ENCODE assay signal across 13 cellular contexts in genomic region chr11:628056-628455, GRCh38. TPM values are rescaled to one million over a fixed set of nuclear protein-coding genes. Genes with fewer than 3 reads are reported as not detected.
DNase-seq lines count a peak whose midpoint lies in the region; ATAC-seq and TF ChIP-seq lines count a peak whose summit lies in the region.
"Had no signal": no experiment of that assay in that cellular context is flagged by ENCODE, and none has a peak within 500 bp of the region (broad histone marks: within the 10 kb centered on the region; RNA-seq: fewer than 3 reads in every experiment).

No MANE protein-coding gene starts in this region.

- peaks cover 2% of the 10 kb centered on the region for H3K36me3 Mint-ChIP-seq in activated naive CD8-positive, alpha-beta T cell treated with anti-CD3 and anti-CD28 coated beads, Interleukin-2, amount 10 ng/mL, durations not matched to agents 7 days and 5 days
- peaks cover 5% of the 10 kb centered on the region for H3K36me3 Mint-ChIP-seq in natural killer cell treated with Interleukin-12 subunit alpha and Interleukin-12 subunit beta and Interleukin-15 and Interleukin-18, amount 100 ng/mL, for 72 hours

- CTCF ChIA-PET in IMR-90 (lab: Yijun Ruan, JAX), result no interaction called here

- BruUV-seq in IMR-90 (replicated peaks; lab: Mats Ljungman, UMichigan), result no TSS peak

- H3K36me3 ChIP-seq in BLaER1 (no peaks in the 10 kb centered on the region), IMR-90 (ENCODE audit: control insufficient read depth, insufficient read depth, low read length) (no peaks in the 10 kb centered on the region; the same call in none of the 2 replicates)

- 89% methylated on average over 21 of the region's 31 CpGs; no CpG with 5 or more reads in 1 of the 2 experiments for WGBS in IMR-90 (ENCODE audit: extremely low coverage in 2 of 2, insufficient read length in 1 of 2), 2 experiments

- H2AK9ac ChIP-seq in IMR-90 (replicated peaks; ENCODE audit: low read depth, low read length, poor library complexity), result peak overlapping the region; percentile 4

- no peak overlapping the region for H2BK120ac ChIP-seq in IMR-90 (ENCODE audit: low read depth, low read length)

- peak overlapping the region; percentile 59 for H3K4me3 ChIP-seq in BLaER1
- H3K4me3 ChIP-seq in IMR-90 (ENCODE audit: insufficient read depth, low read depth, low read length), result no peak overlapping the region
- H3K4me3 ChIP-seq: sigmoid colon had no signal

- H3K4me2 ChIP-seq in BLaER1 (peak overlapping the region; percentile 80), IMR-90 (ENCODE audit: low read depth, low read length) (no peak overlapping the region)

- H3K9me3 ChIP-seq in BLaER1 (peaks cover 5% of the 10 kb centered on the region; the same call in 1 of the 2 replicates), IMR-90 (ENCODE audit: control insufficient read depth, insufficient read depth, low read length) (no peaks in the 10 kb centered on the region)
- H3K9me3 ChIP-seq: sigmoid colon had no signal

- H2BK15ac ChIP-seq in IMR-90 (ENCODE audit: low read depth, low read length), result no peak overlapping the region

- H4K20me1 ChIP-seq in BLaER1 (peaks cover 60% of the 10 kb centered on the region), IMR-90 (ENCODE audit: insufficient read depth, low read length) (peaks cover 6% of the 10 kb centered on the region; the same call in 1 of the 2 replicates)

- intact Hi-C loops in IMR-90 (cut with micrococcal nuclease), result no loop called here

- no peak for DNase-seq in IMR-90
- peak; percentile 35 for DNase-seq in activated naive CD8-positive, alpha-beta T cell treated with anti-CD3 and anti-CD28 coated beads, Interleukin-2, amount 10 ng/mL, durations not matched to agents 7 days and 5 days
- DNase-seq in natural killer cell treated with Interleukin-12 subunit alpha and Interleukin-12 subunit beta and Interleukin-15 and Interleukin-18, amount 100 ng/mL, for 72 hours (ENCODE audit: low spot score), result no peak
- DNase-seq in GM13976 (ENCODE audit: low spot score), result no peak
- no peak for DNase-seq in NCI-H2107 treated with DMSO at 0.1 percent for 48 hours (lab: John Stamatoyannopoulos, UW; ENCODE audit: unreplicated experiment)
- DNase-seq in mucosa of gallbladder (ENCODE audit: low spot score), result no peak
- DNase-seq: COR-L47, hippocampal formation, NCI-H1436, sigmoid colon had no signal

- H3K9me3 Mint-ChIP-seq in activated naive CD8-positive, alpha-beta T cell treated with anti-CD3 and anti-CD28 coated beads, Interleukin-2, amount 10 ng/mL, durations not matched to agents 7 days and 5 days, result no peaks in the 10 kb centered on the region
- no peaks in the 10 kb centered on the region for H3K9me3 Mint-ChIP-seq in natural killer cell treated with Interleukin-12 subunit alpha and Interleukin-12 subunit beta and Interleukin-15 and Interleukin-18, amount 100 ng/mL, for 72 hours

- H3K27me3 ChIP-seq in BLaER1 (peaks cover 46% of the 10 kb centered on the region), IMR-90 (ENCODE audit: control insufficient read depth, insufficient read depth, low read length) (peaks cover 2% of the 10 kb centered on the region; the same call in 1 of the 2 replicates)

- peak overlapping the region; percentile 46; the same call in 1 of the 2 replicates for H2AK5ac ChIP-seq in IMR-90 (ENCODE audit: low read depth, low read length)

- H4K5ac ChIP-seq in IMR-90 (ENCODE audit: low read depth, low read length), result no peak overlapping the region

- H3K18ac ChIP-seq in IMR-90 (ENCODE audit: low read depth, low read length), result no peak overlapping the region

- TF ChIP-seq RAD21 in IMR-90 (IDR thresholded peaks at IDR 0.05; ENCODE audit: low read length), result no peak

- no peak overlapping the region for H4K91ac ChIP-seq in IMR-90 (ENCODE audit: insufficient read depth, low read depth, low read length)

- in situ Hi-C loops in IMR-90 (cut with MboI; ENCODE audit: low sequenced_read_pairs) (no loop called here), GM13976 (cut with MboI; ENCODE audit: low sequenced_read_pairs, unreplicated experiment) (no loop called here)

- no peak overlapping the region for H3K56ac ChIP-seq in IMR-90 (ENCODE audit: extremely low read depth, insufficient read depth, low read length)

- peaks cover 12% of the 10 kb centered on the region for H3K27me3 Mint-ChIP-seq in activated naive CD8-positive, alpha-beta T cell treated with anti-CD3 and anti-CD28 coated beads, Interleukin-2, amount 10 ng/mL, durations not matched to agents 7 days and 5 days
- H3K27me3 Mint-ChIP-seq in natural killer cell treated with Interleukin-12 subunit alpha and Interleukin-12 subunit beta and Interleukin-15 and Interleukin-18, amount 100 ng/mL, for 72 hours, result peaks cover 15 to 19% of the 10 kb centered on the region in 2 donors

- peaks cover 5% of the 10 kb centered on the region; the same call in 1 of the 2 replicates for H3K9me1 ChIP-seq in IMR-90 (ENCODE audit: insufficient read depth, low read length)

- H2AFZ ChIP-seq in IMR-90 (replicated peaks; ENCODE audit: low read length, poor library complexity), result no peak overlapping the region

- peak overlapping the region; percentile 57 for H3K4me3 Mint-ChIP-seq in activated naive CD8-positive, alpha-beta T cell treated with anti-CD3 and anti-CD28 coated beads, Interleukin-2, amount 10 ng/mL, durations not matched to agents 7 days and 5 days
- H3K4me3 Mint-ChIP-seq in natural killer cell treated with Interleukin-12 subunit alpha and Interleukin-12 subunit beta and Interleukin-15 and Interleukin-18, amount 100 ng/mL, for 72 hours, result peak overlapping the region; percentile 72

- H2BK20ac ChIP-seq in IMR-90 (ENCODE audit: low read depth, low read length), result no peak overlapping the region

- POLR2A ChIA-PET in IMR-90 (lab: Charles Lee; ENCODE audit: unreplicated experiment), result no interaction called here
- POLR2A ChIA-PET in activated naive CD8-positive, alpha-beta T cell treated with anti-CD3 and anti-CD28 coated beads, Interleukin-2, amount 10 ng/mL, durations not matched to agents 7 days and 5 days (lab: Charles Lee), result no interaction called here

- TF ChIP-seq POLR2A in IMR-90 (IDR thresholded peaks at IDR 0.05; ENCODE audit: low read depth, low read length), result no peak

- H3K23ac ChIP-seq in IMR-90 (ENCODE audit: low read depth, low read length), result peak overlapping the region; percentile 8; the same call in 1 of the 2 replicates

- no peak overlapping the region for H3K4ac ChIP-seq in IMR-90 (ENCODE audit: low read depth, low read length)

- dilution Hi-C loops in IMR-90 (cut with HindIII; ENCODE audit: low sequenced_read_pairs, unreplicated experiment), result no loop called here

- H3K79me1 ChIP-seq in IMR-90 (ENCODE audit: low read depth in 1 of 2, low read length in 2 of 2), result no peaks in the 10 kb centered on the region

- H3K9ac ChIP-seq in BLaER1 (peak overlapping the region; percentile 2; the same call in 1 of the 2 replicates), IMR-90 (ENCODE audit: low read depth, low read length) (no peak overlapping the region)

- H3K4me1 ChIP-seq in BLaER1 (peaks cover 45% of the 10 kb centered on the region), IMR-90 (ENCODE audit: control insufficient read depth, insufficient read depth, low read length) (peaks cover 4% of the 10 kb centered on the region; the same call in 1 of the 2 replicates)

- ATAC-seq in IMR-90 (ENCODE audit: low read depth) (no peak), HG03565 (IDR thresholded peaks at IDR 0.05; ENCODE audit: unreplicated experiment) (no peak)
- no peak for ATAC-seq in activated naive CD8-positive, alpha-beta T cell treated with anti-CD3 and anti-CD28 coated beads, Interleukin-2, amount 10 ng/mL, durations not matched to agents 7 days and 5 days (ENCODE audit: low read depth)
- ATAC-seq in natural killer cell treated with Interleukin-12 subunit alpha and Interleukin-12 subunit beta and Interleukin-15 and Interleukin-18, amount 100 ng/mL, for 72 hours, result no peak

- 0 out of 2 replicates have a peak overlapping the region, but pooled peaks have one; percentile 5 for H3K27ac ChIP-seq in BLaER1
- no peak overlapping the region for H3K27ac ChIP-seq in IMR-90 (ENCODE audit: insufficient read depth, low read length)

- TF ChIP-seq CTCF in IMR-90 (conservative IDR thresholded peaks at IDR 0.05; ENCODE audit: low read depth, low read length) (no peak), GM13976 (IDR thresholded peaks at IDR 0.05; ENCODE audit: borderline replicate concordance, control extremely low read depth, extremely low read depth, insufficient read depth, missing control alignments) (no peak)

- H3K27ac Mint-ChIP-seq in activated naive CD8-positive, alpha-beta T cell treated with anti-CD3 and anti-CD28 coated beads, Interleukin-2, amount 10 ng/mL, durations not matched to agents 7 days and 5 days, result no peak overlapping the region
- peak overlapping the region; percentile 22 to 83 for H3K27ac Mint-ChIP-seq in natural killer cell treated with Interleukin-12 subunit alpha and Interleukin-12 subunit beta and Interleukin-15 and Interleukin-18, amount 100 ng/mL, for 72 hours

- H3K14ac ChIP-seq in IMR-90 (replicated peaks; ENCODE audit: low read depth, low read length), result no peak overlapping the region

- H2BK5ac ChIP-seq in IMR-90 (ENCODE audit: low read depth, low read length, poor library complexity, severe bottlenecking), result peak overlapping the region; percentile 1

- H4K8ac ChIP-seq in IMR-90 (ENCODE audit: low read depth in 2 of 2, low read length in 2 of 2), result no peak overlapping the region

- H3K4me1 Mint-ChIP-seq in activated naive CD8-positive, alpha-beta T cell treated with anti-CD3 and anti-CD28 coated beads, Interleukin-2, amount 10 ng/mL, durations not matched to agents 7 days and 5 days, result peaks cover 15% of the 10 kb centered on the region
- peaks cover 21% of the 10 kb centered on the region in 2 donors for H3K4me1 Mint-ChIP-seq in natural killer cell treated with Interleukin-12 subunit alpha and Interleukin-12 subunit beta and Interleukin-15 and Interleukin-18, amount 100 ng/mL, for 72 hours (ENCODE audit: low read depth in 2 of 2)

RNA-seq across cellular contexts. Expression of gene SCT, which starts 1.1 kb away (rescaled TPM):
- total RNA-seq in IMR-90 (2012; rRNA removed) (not detected in 2 replicates), mucosa of gallbladder (not detected)
- not detected in 2 replicates for polyA plus RNA-seq in IMR-90 (2012; rRNA removed)
- not detected in 2 replicates for polyA plus RNA-seq in IMR-90 (2012; cell fraction: cytosol; rRNA removed)
- polyA plus RNA-seq in IMR-90 (2012; cell fraction: nucleus; rRNA removed; ENCODE audit: low replicate concordance), result not detected in 2 replicates
- not detected for total RNA-seq in activated naive CD8-positive, alpha-beta T cell treated with anti-CD3 and anti-CD28 coated beads, Interleukin-2, amount 10 ng/mL, durations not matched to agents 7 days and 5 days
- not detected for total RNA-seq in natural killer cell treated with Interleukin-12 subunit alpha and Interleukin-12 subunit beta and Interleukin-15 and Interleukin-18, amount 100 ng/mL, for 72 hours
- total RNA-seq: mammary epithelial cell, sigmoid colon had no signal
- polyA plus RNA-seq: mammary epithelial cell had no signal

RNA-seq across cellular contexts. Expression of gene CDHR5, which starts 3.3 kb away (rescaled TPM):
- total RNA-seq in IMR-90 (2012; rRNA removed) (not detected in 2 replicates), mucosa of gallbladder (89.6 TPM)
- polyA plus RNA-seq in IMR-90 (2012; rRNA removed), result not detected in 2 replicates
- polyA plus RNA-seq in IMR-90 (2012; cell fraction: cytosol; rRNA removed), result not detected in 2 replicates
- polyA plus RNA-seq in IMR-90 (2012; cell fraction: nucleus; rRNA removed; ENCODE audit: low replicate concordance), result not detected in 2 replicates
- total RNA-seq in activated naive CD8-positive, alpha-beta T cell treated with anti-CD3 and anti-CD28 coated beads, Interleukin-2, amount 10 ng/mL, durations not matched to agents 7 days and 5 days, result not detected
- not detected for total RNA-seq in natural killer cell treated with Interleukin-12 subunit alpha and Interleukin-12 subunit beta and Interleukin-15 and Interleukin-18, amount 100 ng/mL, for 72 hours
- total RNA-seq: mammary epithelial cell had no signal
- polyA plus RNA-seq: mammary epithelial cell had no signal

RNA-seq across cellular contexts. Expression of gene DRD4, which starts 9.0 kb away (rescaled TPM):
- total RNA-seq in IMR-90 (2012; rRNA removed) (not detected in 2 replicates), mucosa of gallbladder (2.6 TPM)
- polyA plus RNA-seq in IMR-90 (2012; rRNA removed), result not detected in 2 replicates
- polyA plus RNA-seq in IMR-90 (2012; cell fraction: cytosol; rRNA removed), result 0.05 TPM in 1 of 2 replicates, not detected in the other
- 0.34 and 1.1 TPM in 2 replicates for polyA plus RNA-seq in IMR-90 (2012; cell fraction: nucleus; rRNA removed; ENCODE audit: low replicate concordance)
- total RNA-seq in activated naive CD8-positive, alpha-beta T cell treated with anti-CD3 and anti-CD28 coated beads, Interleukin-2, amount 10 ng/mL, durations not matched to agents 7 days and 5 days, result under 1 TPM; 0.51 to 0.72 TPM
- 1 to 10 TPM in 1 of 2 donors, under 1 TPM in 1; 0.48 to 1.3 TPM for total RNA-seq in natural killer cell treated with Interleukin-12 subunit alpha and Interleukin-12 subunit beta and Interleukin-15 and Interleukin-18, amount 100 ng/mL, for 72 hours
- polyA plus RNA-seq: mammary epithelial cell had no signal

RNA-seq across cellular contexts. Expression of gene IRF7, which starts 12.3 kb away (rescaled TPM):
- total RNA-seq in IMR-90 (2012; rRNA removed) (1.4 and 1.6 TPM in 2 replicates), mucosa of gallbladder (54.0 TPM)
- polyA plus RNA-seq in IMR-90 (2012; rRNA removed), result 4.5 and 5.8 TPM in 2 replicates
- 3.0 and 6.5 TPM in 2 replicates for polyA plus RNA-seq in IMR-90 (2012; cell fraction: cytosol; rRNA removed)
- 14.5 and 38.2 TPM in 2 replicates for polyA plus RNA-seq in IMR-90 (2012; cell fraction: nucleus; rRNA removed; ENCODE audit: low replicate concordance)
- 100 to 1,000 TPM; 160 to 165 TPM for total RNA-seq in activated naive CD8-positive, alpha-beta T cell treated with anti-CD3 and anti-CD28 coated beads, Interleukin-2, amount 10 ng/mL, durations not matched to agents 7 days and 5 days
- 10 to 100 TPM; 33.7 to 34.9 TPM for total RNA-seq in natural killer cell treated with Interleukin-12 subunit alpha and Interleukin-12 subunit beta and Interleukin-15 and Interleukin-18, amount 100 ng/mL, for 72 hours

RNA-seq across cellular contexts. Expression of gene PHRF1, which starts 51.8 kb away (rescaled TPM):
- total RNA-seq in IMR-90 (2012; rRNA removed) (10.9 and 12.2 TPM in 2 replicates), mucosa of gallbladder (38.1 TPM)
- polyA plus RNA-seq in IMR-90 (2012; rRNA removed), result 17.5 and 23.0 TPM in 2 replicates
- polyA plus RNA-seq in IMR-90 (2012; cell fraction: cytosol; rRNA removed), result 16.8 and 17.0 TPM in 2 replicates
- 34.6 and 53.2 TPM in 2 replicates for polyA plus RNA-seq in IMR-90 (2012; cell fraction: nucleus; rRNA removed; ENCODE audit: low replicate concordance)
- total RNA-seq in activated naive CD8-positive, alpha-beta T cell treated with anti-CD3 and anti-CD28 coated beads, Interleukin-2, amount 10 ng/mL, durations not matched to agents 7 days and 5 days, result 10 to 100 TPM; 55.4 to 58.9 TPM
- 10 to 100 TPM; 49.2 to 85.7 TPM for total RNA-seq in natural killer cell treated with Interleukin-12 subunit alpha and Interleukin-12 subunit beta and Interleukin-15 and Interleukin-18, amount 100 ng/mL, for 72 hours

Comparison
In these comparisons a context has a peak if more than half of its experiments do, and no peak if none do; other contexts are left out.
1. RNA of gene CDHR5, which starts 3.3 kb away (total RNA-seq): 89.6 TPM in mucosa of gallbladder (single experiment); not detected in natural killer cell treated with Interleukin-12 subunit alpha and Interleukin-12 subunit beta and Interleukin-15 and Interleukin-18, amount 100 ng/mL, for 72 hours, not detected in activated naive CD8-positive, alpha-beta T cell treated with anti-CD3 and anti-CD28 coated beads, Interleukin-2, amount 10 ng/mL, durations not matched to agents 7 days and 5 days and not detected in IMR-90; every median in the first group is over 10 times any median in the second.